Comparison of ENCODE assay signal across 8 cellular contexts in the genomic region with DNA sequence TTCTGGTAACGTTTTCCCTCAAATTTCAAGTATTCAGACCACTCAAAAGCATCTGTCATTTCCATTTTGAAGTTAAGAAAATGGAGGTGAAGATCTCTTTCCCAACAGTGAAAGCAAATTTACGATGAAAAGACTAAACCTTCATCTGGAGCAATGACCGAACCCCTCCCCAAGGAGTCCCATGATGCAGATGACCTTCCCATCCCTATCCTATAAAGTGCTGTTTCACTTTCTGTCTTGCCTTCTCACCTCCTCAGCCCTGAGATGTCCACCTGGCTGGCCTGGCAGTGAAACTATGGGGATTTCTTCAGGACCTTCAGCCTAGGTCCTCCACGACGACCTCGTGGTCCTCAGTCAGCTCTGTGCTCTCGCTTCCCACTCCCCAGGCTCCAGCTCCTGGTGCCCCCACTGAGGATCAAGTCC. TPM values are rescaled to one million over a fixed set of nuclear protein-coding genes. Genes with fewer than 3 reads are reported as not detected.
DNase-seq lines count a peak whose midpoint lies in the region; TF ChIP-seq lines count a peak whose summit lies in the region.

No MANE protein-coding gene starts in this region.

- H3K36me3 Mint-ChIP-seq in mesothelial cell of epicardium = no peaks in the 10 kb centered on the region

- TF ChIP-seq CTCF in left ventricle myocardium inferior (IDR thresholded peaks at IDR 0.05; ENCODE audit: borderline replicate concordance) = peak; percentile 41
- no peak for TF ChIP-seq CTCF in ascending aorta (IDR thresholded peaks at IDR 0.05)
- no peak for TF ChIP-seq CTCF in mesothelial cell of epicardium (IDR thresholded peaks at IDR 0.05; ENCODE audit: unreplicated experiment)
- no peak for TF ChIP-seq CTCF in GM10266 (IDR thresholded peaks at IDR 0.05; ENCODE audit: control insufficient read depth, insufficient read depth, low read depth, missing control alignments)

- peaks cover 2% of the 10 kb centered on the region for H3K27me3 Mint-ChIP-seq in mesothelial cell of epicardium (ENCODE audit: low read depth)

- H3K4me3 ChIP-seq in left ventricle myocardium inferior (peak overlapping the region; percentile 81), ascending aorta (peak overlapping the region; percentile 84 to 87)

- H3K36me3 ChIP-seq in left ventricle myocardium inferior (no peaks in the 10 kb centered on the region), ascending aorta (peaks cover 0 to 3% of the 10 kb centered on the region in 2 donors)

- intact Hi-C loops in left ventricle myocardium inferior (cut with micrococcal nuclease) = loop anchor here (5.0 kb wide), 2 partner anchors 70 to 85 kb away; a partner anchor contains a TSS
- intact Hi-C loops in cardiac septum (cut with DNase I) = loop anchor here (2.0 kb wide), 1 partner anchor 72 kb away; no protein-coding TSS in a partner anchor
- intact Hi-C loops in ascending aorta (cut with DNase I) = loop anchor here (1.0 to 10.0 kb wide), 4 partner anchors 71 to 1768 kb away; a partner anchor contains a TSS

- H3K27me3 ChIP-seq in left ventricle myocardium inferior (ENCODE audit: low read depth) (peaks cover 27% of the 10 kb centered on the region), ascending aorta (no peaks in the 10 kb centered on the region)

- H3K4me3 Mint-ChIP-seq in mesothelial cell of epicardium = peak overlapping the region; percentile 93

- H3K27ac ChIP-seq in left ventricle myocardium inferior (replicated peaks) (peak overlapping the region; percentile 99), ascending aorta (peak overlapping the region; percentile 98 to 100)

- H3K4me1 ChIP-seq in left ventricle myocardium inferior = peaks cover 47% of the 10 kb centered on the region
- H3K4me1 ChIP-seq in ascending aorta = peaks cover 10 to 29% of the 10 kb centered on the region in 2 donors

- H3K27ac Mint-ChIP-seq in mesothelial cell of epicardium = peak overlapping the region; percentile 87

- H3K4me1 Mint-ChIP-seq in mesothelial cell of epicardium = peaks cover 18% of the 10 kb centered on the region

- no peaks in the 10 kb centered on the region for H3K9me3 ChIP-seq in left ventricle myocardium inferior (replicated peaks)
- no peaks in the 10 kb centered on the region for H3K9me3 ChIP-seq in ascending aorta

- DNase-seq in left ventricle myocardium inferior (no peak), cardiac septum (ENCODE audit: low spot score) (no peak), ascending aorta (ENCODE audit: low spot score in 2 of 2) (no peak), mesothelial cell of epicardium (ENCODE audit: low spot score in 2 of 2, unreplicated experiment in 2 of 2) (no peak), foreskin melanocyte (no peak), GM10266 (ENCODE audit: extremely low spot score) (no peak)
- no peak for DNase-seq in stimulated activated CD8-positive, alpha-beta memory T cell treated with anti-CD3 and anti-CD28 coated beads, Interleukin-4, amount 100 ng/mL, for 48 hours
- no peak for DNase-seq in stimulated activated CD4-positive, alpha-beta T cell treated with anti-CD3 and anti-CD28 coated beads, Interleukin-15, amount 100 ng/mL, for 24 hours

- no peaks in the 10 kb centered on the region for H3K9me3 Mint-ChIP-seq in mesothelial cell of epicardium

RNA-seq across cellular contexts. Expression of a gene that starts 0.9 kb away (rescaled TPM):
- total RNA-seq in left ventricle myocardium inferior (10.3 TPM), cardiac septum (16.0 TPM), ascending aorta (21.6 TPM), mesothelial cell of epicardium (35.5 to 39.9 TPM (median 35.8 TPM) in 3 replicates)
